In genomic region chr1:84724128-84724860, GRCh38 we compare ENCODE assay signal across 8 cellular contexts. TPM values are rescaled to one million over a fixed set of nuclear protein-coding genes. Genes with fewer than 3 reads are reported as not detected.
DNase-seq lines count a peak whose midpoint lies in the region; ATAC-seq, FAIRE-seq and TF ChIP-seq lines count a peak whose summit lies in the region.

No MANE protein-coding gene starts in this region.

- no peaks in the 10 kb centered on the region for H3K36me3 ChIP-seq in hepatocyte (replicated peaks; ENCODE audit: insufficient read depth, low read depth)

- H4K20me1 ChIP-seq in hepatocyte (ENCODE audit: insufficient read depth, poor library complexity, severe bottlenecking): no peaks in the 10 kb centered on the region

- no peak for FAIRE-seq in HTR-8/SVneo (lab: Jason Lieb, UNC)

- ATAC-seq in HG02885 (IDR thresholded peaks at IDR 0.05; ENCODE audit: poor library complexity, unreplicated experiment) (peak; percentile 73), GM19023 (IDR thresholded peaks at IDR 0.05; ENCODE audit: unreplicated experiment) (no peak)

- 66% methylated on average over 17 of the region's 17 CpGs for WGBS in hepatocyte (ENCODE audit: low lambda C conversion rate, missing lambda C conversion rate)

- no peak overlapping the region for H3K27ac ChIP-seq in hepatocyte

- DNase-seq in AG09309 (ENCODE audit: low read depth) (no peak), hepatocyte (ENCODE audit: low spot score) (no peak), HuH-7.5 (ENCODE audit: low spot score) (no peak), HTR-8/SVneo (ENCODE audit: insufficient read length, low spot score) (no peak)
- DNase-seq in activated CD8-positive, alpha-beta memory T cell treated with anti-CD3 and anti-CD28 coated beads for 4 hours (ENCODE audit: low read depth in 2 of 2): peak; percentile 9
- peak; percentile 5 to 31 for DNase-seq in stimulated activated CD8-positive, alpha-beta memory T cell treated with anti-CD3 and anti-CD28 coated beads, Interleukin-7, amount 100 ng/mL, for 1 hour (ENCODE audit: low read depth in 2 of 2)

- H3K4me3 ChIP-seq in AG09309 (ENCODE audit: control insufficient read depth, low read depth, low read length) (no peak overlapping the region), hepatocyte (no peak overlapping the region)

- H2AFZ ChIP-seq in hepatocyte: no peak overlapping the region

- peak; percentile 12 for TF ChIP-seq CTCF in AG09309 (IDR thresholded peaks at IDR 0.05; ENCODE audit: control insufficient read depth, insufficient read depth, low read depth, low read length, missing control alignments)
- peak; percentile 28 for TF ChIP-seq CTCF in hepatocyte (IDR thresholded peaks at IDR 0.05; ENCODE audit: poor library complexity)

- no peaks in the 10 kb centered on the region for H3K9me2 ChIP-seq in hepatocyte (replicated peaks; ENCODE audit: insufficient read depth)

- no peaks in the 10 kb centered on the region for H3K9me3 ChIP-seq in hepatocyte (ENCODE audit: low read depth)

- H3K79me2 ChIP-seq in hepatocyte: no peaks in the 10 kb centered on the region

- peaks cover 27% of the 10 kb centered on the region for H3K4me1 ChIP-seq in hepatocyte (ENCODE audit: insufficient read depth)

- no peaks in the 10 kb centered on the region for H3K27me3 ChIP-seq in hepatocyte

- H3K4me2 ChIP-seq in hepatocyte: no peak overlapping the region

RNA-seq across cellular contexts. Expression of gene SSX2IP, which starts 34.0 kb away (rescaled TPM):
- 38.0 and 39.9 TPM in 2 replicates for total RNA-seq in hepatocyte
- polyA plus RNA-seq in hepatocyte: 17.1 and 26.5 TPM in 2 replicates

Comparison
In these comparisons a context has a peak if more than half of its experiments do, and no peak if none do; other contexts are left out.
1. DNase-seq: peak in activated CD8-positive, alpha-beta memory T cell treated with anti-CD3 and anti-CD28 coated beads for 4 hours (2 of 2) and stimulated activated CD8-positive, alpha-beta memory T cell treated with anti-CD3 and anti-CD28 coated beads, Interleukin-7, amount 100 ng/mL, for 1 hour (2 of 2); none in AG09309 (single experiment), hepatocyte (single experiment), HuH-7.5 (single experiment) and HTR-8/SVneo (single experiment).